In the genomic region with DNA sequence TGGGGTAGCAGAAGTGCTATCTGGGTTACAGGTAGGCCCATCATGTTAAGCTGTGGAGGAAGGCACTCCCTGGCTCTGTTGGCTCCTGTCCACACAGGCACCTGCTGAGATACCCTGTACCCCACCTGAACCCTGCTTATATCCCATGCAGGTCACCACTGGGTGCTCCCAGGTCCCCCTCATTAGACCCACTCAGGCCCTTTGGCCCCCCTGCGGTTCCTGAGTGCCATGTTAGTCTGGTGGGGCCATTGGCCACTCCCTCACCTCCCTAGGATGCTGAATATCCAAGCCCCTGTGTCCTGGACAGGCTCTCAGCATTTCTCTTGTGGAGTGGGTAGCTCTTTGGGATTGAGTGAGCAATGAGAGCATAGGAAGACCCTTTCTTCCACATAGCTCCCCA, we compare ENCODE assay signal across 22 cellular contexts.
DNase-seq lines count a peak whose midpoint lies in the region.
"Had no signal": no experiment of that assay in that cellular context is flagged by ENCODE, and none has a peak within 500 bp of the region (broad histone marks: within the 10 kb centered on the region; RNA-seq: fewer than 3 reads in every experiment).

No MANE protein-coding gene starts in this region.

- peak overlapping the region; percentile 49 for H3K4me3 ChIP-seq in Karpas-422 (ENCODE audit: low read length)
- H3K4me3 ChIP-seq: A549, BLaER1, GM12878 had no signal

- H3K4me1 ChIP-seq in Karpas-422 (ENCODE audit: low read length), result peaks cover 54% of the 10 kb centered on the region
- H3K4me1 ChIP-seq: A549, BE2C, BLaER1 had no signal

- no peaks in the 10 kb centered on the region for H4K20me1 ChIP-seq in Karpas-422 (ENCODE audit: insufficient read depth, low read depth, low read length)
- H4K20me1 ChIP-seq: BLaER1 had no signal

- intact Hi-C loops in posterior vena cava (cut with DNase I), result no loop called here

- peaks cover 10% of the 10 kb centered on the region; the same call in 1 of the 2 replicates for H3K36me3 ChIP-seq in Karpas-422 (ENCODE audit: insufficient read depth, low read length)
- H3K36me3 ChIP-seq: BE2C, BLaER1 had no signal

- peak; percentile 39 for DNase-seq in activated effector memory CD4-positive, alpha-beta T cell treated with anti-CD3 and anti-CD28 coated beads, Interleukin-2, amount 50 U/mL, for 16 hours
- no peak for DNase-seq in activated effector memory CD4-positive, alpha-beta T cell treated with Interleukin-2 at 50 U/mL for 16 hours
- DNase-seq in Karpas-422, result no peak
- peak; percentile 8 for DNase-seq in posterior vena cava (ENCODE audit: low spot score)
- DNase-seq in NAMALWA (ENCODE audit: low spot score), result no peak
- no peak for DNase-seq in AG08395 (ENCODE audit: low spot score)
- DNase-seq: BE2C; C1 segment of cervical spinal cord; CD4-positive, alpha-beta memory T cell; CD4-positive, CD25-positive, alpha-beta regulatory T cell; CD8-positive, alpha-beta memory T cell; COR-L47; DMS153; DMS53; DMS79; DND-41; EL; GDM1 had no signal

- H3K9me2 ChIP-seq in Karpas-422 (replicated peaks; ENCODE audit: insufficient read depth, low read length), result no peaks in the 10 kb centered on the region

- H2AFZ ChIP-seq in Karpas-422 (ENCODE audit: low read length), result no peak overlapping the region

- H3K27ac ChIP-seq in Karpas-422 (ENCODE audit: low read length), result no peak overlapping the region
- H3K27ac ChIP-seq: 22Rv1, A549, BLaER1 had no signal

- no peaks in the 10 kb centered on the region for H3K79me2 ChIP-seq in Karpas-422 (ENCODE audit: low read length)

- H3K9me3 ChIP-seq in Karpas-422 (ENCODE audit: low read length), result no peaks in the 10 kb centered on the region
- H3K9me3 ChIP-seq: A549, BE2C, BLaER1 had no signal

- H3K9ac ChIP-seq in Karpas-422 (ENCODE audit: low read length), result peak overlapping the region; percentile 49; the same call in 1 of the 2 replicates
- H3K9ac ChIP-seq: BLaER1 had no signal

- H3K27me3 ChIP-seq in Karpas-422 (ENCODE audit: low read length), result no peaks in the 10 kb centered on the region
- H3K27me3 ChIP-seq: BE2C, BLaER1 had no signal

- peak overlapping the region; percentile 70 for H3K4me2 ChIP-seq in Karpas-422 (ENCODE audit: low read depth, low read length, poor library complexity, severe bottlenecking)
- H3K4me2 ChIP-seq: A549, BLaER1 had no signal

Comparison
In these comparisons a context has a peak if more than half of its experiments do, and no peak if none do; other contexts are left out.
1. DNase-seq: peak in activated effector memory CD4-positive, alpha-beta T cell treated with anti-CD3 and anti-CD28 coated beads, Interleukin-2, amount 50 U/mL, for 16 hours (single experiment) and posterior vena cava (single experiment); none in activated effector memory CD4-positive, alpha-beta T cell treated with Interleukin-2 at 50 U/mL for 16 hours (single experiment), Karpas-422 (single experiment), NAMALWA (single experiment) and AG08395 (single experiment).